Comparison of ENCODE assay signal across 1 cellular context in the genomic region with DNA sequence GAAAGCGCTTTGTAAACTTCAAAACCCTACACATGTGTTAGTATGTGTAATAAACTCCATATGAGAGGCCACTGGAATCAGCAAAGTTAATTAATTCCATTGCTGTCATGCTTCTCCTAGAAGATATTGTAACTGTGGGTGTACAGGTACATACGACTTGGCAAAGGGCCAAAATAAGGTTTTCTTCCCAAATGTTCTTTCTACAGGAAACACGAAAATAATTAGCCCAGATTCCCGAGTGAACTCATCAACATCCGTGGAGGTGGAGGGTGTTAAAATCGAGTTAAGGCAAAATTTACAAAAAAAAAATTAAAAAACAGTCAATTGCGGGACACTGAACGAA.
TF ChIP-seq lines count a peak whose summit lies in the region.

No MANE protein-coding gene starts in this region.

TF ChIP-seq in HepG2, 621 proteins besides CTCF, POLR2A, EP300 and RAD21 (continued from another document):
- TF ChIP-seq NFIC (IDR thresholded peaks at IDR 0.05; ENCODE audit: low read length): peak; percentile 69
- TF ChIP-seq, protein P1, sequence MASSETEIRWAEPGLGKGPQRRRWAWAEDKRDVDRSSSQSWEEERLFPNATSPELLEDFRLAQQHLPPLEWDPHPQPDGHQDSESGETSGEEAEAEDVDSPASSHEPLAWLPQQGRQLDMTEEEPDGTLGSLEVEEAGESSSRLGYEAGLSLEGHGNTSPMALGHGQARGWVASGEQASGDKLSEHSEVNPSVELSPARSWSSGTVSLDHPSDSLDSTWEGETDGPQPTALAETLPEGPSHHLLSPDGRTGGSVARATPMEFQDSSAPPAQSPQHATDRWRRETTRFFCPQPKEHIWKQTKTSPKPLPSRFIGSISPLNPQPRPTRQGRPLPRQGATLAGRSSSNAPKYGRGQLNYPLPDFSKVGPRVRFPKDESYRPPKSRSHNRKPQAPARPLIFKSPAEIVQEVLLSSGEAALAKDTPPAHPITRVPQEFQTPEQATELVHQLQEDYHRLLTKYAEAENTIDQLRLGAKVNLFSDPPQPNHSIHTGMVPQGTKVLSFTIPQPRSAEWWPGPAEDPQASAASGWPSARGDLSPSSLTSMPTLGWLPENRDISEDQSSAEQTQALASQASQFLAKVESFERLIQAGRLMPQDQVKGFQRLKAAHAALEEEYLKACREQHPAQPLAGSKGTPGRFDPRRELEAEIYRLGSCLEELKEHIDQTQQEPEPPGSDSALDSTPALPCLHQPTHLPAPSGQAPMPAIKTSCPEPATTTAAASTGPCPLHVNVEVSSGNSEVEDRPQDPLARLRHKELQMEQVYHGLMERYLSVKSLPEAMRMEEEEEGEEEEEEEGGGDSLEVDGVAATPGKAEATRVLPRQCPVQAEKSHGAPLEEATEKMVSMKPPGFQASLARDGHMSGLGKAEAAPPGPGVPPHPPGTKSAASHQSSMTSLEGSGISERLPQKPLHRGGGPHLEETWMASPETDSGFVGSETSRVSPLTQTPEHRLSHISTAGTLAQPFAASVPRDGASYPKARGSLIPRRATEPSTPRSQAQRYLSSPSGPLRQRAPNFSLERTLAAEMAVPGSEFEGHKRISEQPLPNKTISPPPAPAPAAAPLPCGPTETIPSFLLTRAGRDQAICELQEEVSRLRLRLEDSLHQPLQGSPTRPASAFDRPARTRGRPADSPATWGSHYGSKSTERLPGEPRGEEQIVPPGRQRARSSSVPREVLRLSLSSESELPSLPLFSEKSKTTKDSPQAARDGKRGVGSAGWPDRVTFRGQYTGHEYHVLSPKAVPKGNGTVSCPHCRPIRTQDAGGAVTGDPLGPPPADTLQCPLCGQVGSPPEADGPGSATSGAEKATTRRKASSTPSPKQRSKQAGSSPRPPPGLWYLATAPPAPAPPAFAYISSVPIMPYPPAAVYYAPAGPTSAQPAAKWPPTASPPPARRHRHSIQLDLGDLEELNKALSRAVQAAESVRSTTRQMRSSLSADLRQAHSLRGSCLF (CRISPR knock-in tag; IDR thresholded peaks at IDR 0.05; ENCODE audit: borderline replicate concordance): 0 out of 2 replicates have a peak, but pooled peaks have one; percentile 0
- no peak for TF ChIP-seq FOSL2 (CRISPR knock-in tag; IDR thresholded peaks at IDR 0.05)
- no peak for TF ChIP-seq ARHGAP35 (CRISPR knock-in tag; IDR thresholded peaks at IDR 0.05; ENCODE audit: borderline replicate concordance)
- peak; percentile 37; the same call in 1 of the 2 replicates for TF ChIP-seq CREM (IDR thresholded peaks at IDR 0.05)
- TF ChIP-seq CREM (CRISPR knock-in tag; IDR thresholded peaks at IDR 0.05): no peak
- TF ChIP-seq LCORL (IDR thresholded peaks at IDR 0.05): peak; percentile 98
- no peak for TF ChIP-seq LCORL (CRISPR knock-in tag; IDR thresholded peaks at IDR 0.05)
- peak; percentile 73; the same call in 1 of the 2 replicates for TF ChIP-seq GTF2F1 (IDR thresholded peaks at IDR 0.05; ENCODE audit: low read length)
